In genomic region chr10:119256030-119256429, GRCh38 we compare ENCODE assay signal across 18 cellular contexts. TPM values are rescaled to one million over a fixed set of nuclear protein-coding genes. Genes with fewer than 3 reads are reported as not detected.
DNase-seq lines count a peak whose midpoint lies in the region; ATAC-seq and TF ChIP-seq lines count a peak whose summit lies in the region.
"Had no signal": no experiment of that assay in that cellular context is flagged by ENCODE, and none has a peak within 500 bp of the region (broad histone marks: within the 10 kb centered on the region; RNA-seq: fewer than 3 reads in every experiment).

No MANE protein-coding gene starts in this region.

- H3K9me3 ChIP-seq in IMR-90 (ENCODE audit: control insufficient read depth, insufficient read depth, low read length) (no peaks in the 10 kb centered on the region), parathyroid adenoma (ENCODE audit: control insufficient read depth, low read length) (no peaks in the 10 kb centered on the region), thoracic aorta (no peaks in the 10 kb centered on the region), right lobe of liver (no peaks in the 10 kb centered on the region), Peyer's patch (no peaks in the 10 kb centered on the region)
- H3K9me3 ChIP-seq in CD4-positive, alpha-beta T cell (ENCODE audit: control insufficient read depth, low read length), result no peaks in the 10 kb centered on the region

- dilution Hi-C loops in IMR-90 (cut with HindIII; ENCODE audit: low sequenced_read_pairs, unreplicated experiment), result no loop called here

- CTCF ChIA-PET in IMR-90 (lab: Yijun Ruan, JAX), result interaction anchor here (1.3 kb wide), 1 partner anchor 57 kb away, joined by 3 read pairs; no protein-coding TSS in a partner anchor
- CTCF ChIA-PET in CD4-positive, alpha-beta T cell (lab: Charles Lee), result no interaction called here

- H4K8ac ChIP-seq in IMR-90 (ENCODE audit: low read depth in 2 of 2, low read length in 2 of 2), result no peak overlapping the region

- H3K4me3 ChIP-seq in IMR-90 (ENCODE audit: insufficient read depth, low read depth, low read length) (no peak overlapping the region), parathyroid adenoma (ENCODE audit: low read depth, low read length) (no peak overlapping the region), thoracic aorta (no peak overlapping the region), right lobe of liver (no peak overlapping the region), Peyer's patch (no peak overlapping the region)
- H3K4me3 ChIP-seq: GM23248 had no signal

- no peak overlapping the region for H3K4ac ChIP-seq in IMR-90 (ENCODE audit: low read depth, low read length)

- TF ChIP-seq CTCF in IMR-90 (conservative IDR thresholded peaks at IDR 0.05; ENCODE audit: low read depth, low read length) (no peak), parathyroid adenoma (IDR thresholded peaks at IDR 0.05) (no peak), thoracic aorta (IDR thresholded peaks at IDR 0.05) (no peak), right lobe of liver (IDR thresholded peaks at IDR 0.05) (no peak), Peyer's patch (IDR thresholded peaks at IDR 0.05) (no peak)
- no peak for TF ChIP-seq CTCF in CD4-positive, alpha-beta T cell (IDR thresholded peaks at IDR 0.05)

- H3K4me3 Mint-ChIP-seq in CD4-positive, alpha-beta T cell, result no peak overlapping the region
- H3K4me3 Mint-ChIP-seq: B cell; CD4-positive, alpha-beta memory T cell had no signal

- H4K5ac ChIP-seq in IMR-90 (ENCODE audit: low read depth, low read length), result no peak overlapping the region

- 0 out of 2 replicates have a peak overlapping the region, but pooled peaks have one; percentile 10 for H2AK5ac ChIP-seq in IMR-90 (ENCODE audit: low read depth, low read length)

- H3K4me2 ChIP-seq in IMR-90 (ENCODE audit: low read depth, low read length), result no peak overlapping the region
- no peak overlapping the region for H3K4me2 ChIP-seq in parathyroid adenoma (ENCODE audit: low read length)
- H3K4me2 ChIP-seq: KMS-11 had no signal

- H3K9me3 Mint-ChIP-seq in CD4-positive, alpha-beta T cell, result peaks cover 2% of the 10 kb centered on the region
- H3K9me3 Mint-ChIP-seq: CD4-positive, alpha-beta memory T cell had no signal

- POLR2A ChIA-PET in IMR-90 (lab: Charles Lee; ENCODE audit: unreplicated experiment), result no interaction called here
- POLR2A ChIA-PET in CD4-positive, alpha-beta T cell (lab: Charles Lee), result no interaction called here

- intact Hi-C loops in IMR-90 (cut with micrococcal nuclease), result no loop called here
- intact Hi-C loops in CD4-positive, alpha-beta T cell (cut with DNase I, micrococcal nuclease), result no loop called here
- intact Hi-C loops in right lobe of liver (cut with DNase I), result no loop called here

- H3K9ac ChIP-seq in IMR-90 (ENCODE audit: low read depth, low read length), result no peak overlapping the region
- H3K9ac ChIP-seq in parathyroid adenoma, result no peak overlapping the region
- H3K9ac ChIP-seq: GM23248, KMS-11 had no signal

- no peak overlapping the region for H3K14ac ChIP-seq in IMR-90 (replicated peaks; ENCODE audit: low read depth, low read length)

- in situ Hi-C loops in IMR-90 (cut with MboI; ENCODE audit: low sequenced_read_pairs), result no loop called here

- H3K9me1 ChIP-seq in IMR-90 (ENCODE audit: insufficient read depth, low read length), result peaks cover 25% of the 10 kb centered on the region

- no peak overlapping the region for H2BK20ac ChIP-seq in IMR-90 (ENCODE audit: low read depth, low read length)

- DNase-seq in IMR-90 (no peak), thoracic aorta (ENCODE audit: low spot score) (no peak), NCI-H2029 treated with DMSO at 0.1 percent for 48 hours (lab: John Stamatoyannopoulos, UW) (no peak), right lobe of liver (no peak), Peyer's patch (no peak)
- no peak for DNase-seq in CD4-positive, alpha-beta T cell
- DNase-seq: CD4-positive, alpha-beta memory T cell; DMS79 treated with DMSO at 0.1 percent for 48 hours; GM23248; NCI-H1092 treated with DMSO at 0.1 percent for 48 hours; NCI-H1694 treated with DMSO at 0.1 percent for 48 hours; NCI-H446 treated with DMSO at 0.1 percent for 48 hours; NCI-H82; SHP77 had no signal

- H2BK5ac ChIP-seq in IMR-90 (ENCODE audit: low read depth, low read length, poor library complexity, severe bottlenecking), result no peak overlapping the region

- H3K36me3 Mint-ChIP-seq in CD4-positive, alpha-beta T cell (ENCODE audit: low read depth), result peaks cover 10% of the 10 kb centered on the region

- H3K27ac ChIP-seq in IMR-90 (ENCODE audit: insufficient read depth, low read length) (no peak overlapping the region), parathyroid adenoma (peak overlapping the region; percentile 18), thoracic aorta (peak overlapping the region; percentile 6 to 92), right lobe of liver (no peak overlapping the region), Peyer's patch (peak overlapping the region in 2 of 4 donors; percentile 28 to 87)
- no peak overlapping the region for H3K27ac ChIP-seq in CD4-positive, alpha-beta T cell (ENCODE audit: low read depth, low read length)
- H3K27ac ChIP-seq: GM23248, KMS-11 had no signal

- peaks cover 39 to 81% of the 10 kb centered on the region in 2 experiments for H3K79me1 ChIP-seq in IMR-90 (ENCODE audit: low read depth in 1 of 2, low read length in 2 of 2)

- H4K91ac ChIP-seq in IMR-90 (ENCODE audit: insufficient read depth, low read depth, low read length), result no peak overlapping the region

- peaks cover 80% of the 10 kb centered on the region for H3K79me2 ChIP-seq in parathyroid adenoma

- no peaks in the 10 kb centered on the region for H3K27me3 ChIP-seq in IMR-90 (ENCODE audit: control insufficient read depth, insufficient read depth, low read length)
- H3K27me3 ChIP-seq in parathyroid adenoma (ENCODE audit: control insufficient read depth, insufficient read depth, low read length), result no peaks in the 10 kb centered on the region
- no peaks in the 10 kb centered on the region for H3K27me3 ChIP-seq in thoracic aorta (replicated peaks; ENCODE audit: insufficient read depth)
- H3K27me3 ChIP-seq in CD4-positive, alpha-beta T cell (ENCODE audit: control insufficient read depth, insufficient read depth, low read length), result no peaks in the 10 kb centered on the region
- no peaks in the 10 kb centered on the region for H3K27me3 ChIP-seq in right lobe of liver
- no peaks in the 10 kb centered on the region for H3K27me3 ChIP-seq in Peyer's patch

- WGBS in IMR-90 (ENCODE audit: extremely low coverage in 2 of 2, insufficient read length in 1 of 2), 2 experiments, result no CpG with 5 or more reads among the region's 8 CpGs
- no CpG with 5 or more reads among the region's 8 CpGs for WGBS in right lobe of liver (ENCODE audit: insufficient coverage, low coverage, low lambda C conversion rate, missing lambda C conversion rate)

- TF ChIP-seq RAD21 in IMR-90 (IDR thresholded peaks at IDR 0.05; ENCODE audit: low read length), result no peak

- peaks cover 23% of the 10 kb centered on the region for H3K4me1 Mint-ChIP-seq in CD4-positive, alpha-beta T cell (ENCODE audit: low read depth)

- no peak overlapping the region for H2BK120ac ChIP-seq in IMR-90 (ENCODE audit: low read depth, low read length)

- no peaks in the 10 kb centered on the region for H3K27me3 Mint-ChIP-seq in CD4-positive, alpha-beta T cell
- H3K27me3 Mint-ChIP-seq: B cell; CD4-positive, alpha-beta memory T cell had no signal

- H2AK9ac ChIP-seq in IMR-90 (replicated peaks; ENCODE audit: low read depth, low read length, poor library complexity), result no peak overlapping the region

- ATAC-seq in IMR-90 (ENCODE audit: low read depth) (no peak), esophagus mucosa (peak; percentile 9), thoracic aorta (ENCODE audit: insufficient number of reproducible peaks, low FRiP score, low read depth) (no peak), right lobe of liver (no peak)
- no peak for ATAC-seq in CD4-positive, alpha-beta T cell (ENCODE audit: poor library complexity)

- no peak overlapping the region for H3K27ac Mint-ChIP-seq in CD4-positive, alpha-beta T cell
- H3K27ac Mint-ChIP-seq: B cell had no signal

- no peak overlapping the region for H3K23ac ChIP-seq in IMR-90 (ENCODE audit: low read depth, low read length)

- peaks cover 73% of the 10 kb centered on the region for H4K20me1 ChIP-seq in IMR-90 (ENCODE audit: insufficient read depth, low read length)

- TF ChIP-seq POLR2A in IMR-90 (IDR thresholded peaks at IDR 0.05; ENCODE audit: low read depth, low read length) (no peak), right lobe of liver (IDR thresholded peaks at IDR 0.05) (no peak), Peyer's patch (IDR thresholded peaks at IDR 0.05) (no peak)

- H3K4me1 ChIP-seq in IMR-90 (ENCODE audit: control insufficient read depth, insufficient read depth, low read length), result peaks cover 44% of the 10 kb centered on the region
- peaks cover 23% of the 10 kb centered on the region for H3K4me1 ChIP-seq in parathyroid adenoma
- peaks cover 46 to 48% of the 10 kb centered on the region in 2 donors for H3K4me1 ChIP-seq in thoracic aorta (ENCODE audit: control insufficient read depth in 1 of 2, low read depth in 2 of 2)
- peaks cover 0 to 34% (median 14%) of the 10 kb centered on the region in 4 donors for H3K4me1 ChIP-seq in right lobe of liver
- H3K4me1 ChIP-seq in Peyer's patch, result peaks cover 0 to 28% (median 5%) of the 10 kb centered on the region in 4 donors

- H2AFZ ChIP-seq in IMR-90 (replicated peaks; ENCODE audit: low read length, poor library complexity) (no peak overlapping the region), parathyroid adenoma (no peak overlapping the region)
- H2AFZ ChIP-seq: GM23248 had no signal

- H3K36me3 ChIP-seq in IMR-90 (ENCODE audit: control insufficient read depth, insufficient read depth, low read length) (peaks cover 12% of the 10 kb centered on the region), parathyroid adenoma (ENCODE audit: control insufficient read depth, insufficient read depth, low read length) (no peaks in the 10 kb centered on the region), thoracic aorta (no peaks in the 10 kb centered on the region), right lobe of liver (no peaks in the 10 kb centered on the region), Peyer's patch (no peaks in the 10 kb centered on the region)

- no TSS peak for BruUV-seq in IMR-90 (replicated peaks; lab: Mats Ljungman, UMichigan)

- H2BK15ac ChIP-seq in IMR-90 (ENCODE audit: low read depth, low read length), result no peak overlapping the region

- no peak overlapping the region for H3K56ac ChIP-seq in IMR-90 (ENCODE audit: extremely low read depth, insufficient read depth, low read length)

- no peak overlapping the region for H3K18ac ChIP-seq in IMR-90 (ENCODE audit: low read depth, low read length)

RNA-seq across cellular contexts. Expression of gene GRK5, which starts 48.7 kb away (rescaled TPM):
- total RNA-seq in IMR-90 (2012; rRNA removed) (11.9 and 12.9 TPM in 2 replicates), esophagus mucosa (3.7 TPM), thoracic aorta (10 to 100 TPM; 85.3 to 90.2 TPM), right lobe of liver (10 to 100 TPM in 1 of 6 experiments, 1 to 10 TPM in 5; 5.9 to 11.5 (median 7.9) TPM), Peyer's patch (10 to 100 TPM in 3 of 4 donors, 1 to 10 TPM in 1; 10.0 to 61.9 (median 18.1) TPM)
- 13.7 and 16.3 TPM in 2 replicates for polyA plus RNA-seq in IMR-90 (2012; rRNA removed)
- 14.9 and 16.1 TPM in 2 replicates for polyA plus RNA-seq in IMR-90 (2012; cell fraction: cytosol; rRNA removed)
- polyA plus RNA-seq in IMR-90 (2012; cell fraction: nucleus; rRNA removed; ENCODE audit: low replicate concordance), result 13.4 and 27.1 TPM in 2 replicates
- 10 to 100 TPM; 19.2 to 20.8 TPM for total RNA-seq in CD4-positive, alpha-beta T cell

Comparison
In these comparisons a context has a peak if more than half of its experiments do, and no peak if none do; other contexts are left out.
1. H3K27ac ChIP-seq: peak in parathyroid adenoma (single experiment) and thoracic aorta (2 of 2); none in IMR-90 (single experiment), CD4-positive, alpha-beta T cell (single experiment) and right lobe of liver (0 of 3).